In the genomic region with DNA sequence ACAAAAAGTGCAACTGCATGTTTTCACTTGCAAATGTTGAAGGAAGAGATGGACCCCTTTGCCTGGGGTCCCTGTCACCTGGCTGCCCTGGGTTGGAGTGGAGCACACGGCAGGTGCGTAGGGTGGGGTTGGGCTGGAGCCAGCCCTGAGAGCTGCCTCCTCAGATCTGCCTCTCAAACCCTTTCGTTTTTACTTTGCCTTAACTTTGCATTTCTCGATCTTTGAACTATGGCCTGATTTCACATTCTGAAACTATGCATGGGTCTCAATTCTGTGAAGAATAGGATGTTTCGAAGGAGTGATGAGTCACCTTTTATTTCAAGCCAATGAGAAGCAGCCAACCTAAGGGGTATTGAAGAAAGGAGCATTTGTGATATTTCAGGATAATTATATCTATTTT, we compare ENCODE assay signal across 8 cellular contexts.
DNase-seq lines count a peak whose midpoint lies in the region; ATAC-seq and TF ChIP-seq lines count a peak whose summit lies in the region.

No MANE protein-coding gene starts in this region.

- no peaks in the 10 kb centered on the region for H3K27me3 ChIP-seq in PC-9 (ENCODE audit: insufficient read depth, low read depth)

- no peak overlapping the region for H3K4me2 ChIP-seq in PC-9

- DNase-seq in Daoy (ENCODE audit: low read depth) = peak; percentile 28
- DNase-seq in GM19238 (ENCODE audit: insufficient read length, low spot score) = peak; percentile 37
- DNase-seq in activated T-helper 1 cell treated with anti-CD3 and anti-CD28 coated beads, Interleukin-12 subunit alpha, Interleukin-12 subunit beta, Interleukin-2, Interleukin-4 antibody, amounts not matched to agents 30 ng/mL and 10 ng/mL and 1 ng/mL, durations not matched to agents 14 hours and 24 hours and 36 hours (ENCODE audit: low spot score) = no peak
- no peak for DNase-seq in PC-9
- no peak for DNase-seq in Right ventricle myocardium superior
- DNase-seq in endothelial cell (ENCODE audit: low spot score) = no peak
- no peak for DNase-seq in NCI-H2107 treated with DMSO at 0.1 percent for 48 hours (lab: John Stamatoyannopoulos, UW; ENCODE audit: unreplicated experiment)

- H3K4me1 Mint-ChIP-seq in activated T-helper 1 cell treated with anti-CD3 and anti-CD28 coated beads, Interleukin-12 subunit alpha, Interleukin-12 subunit beta, Interleukin-2, Interleukin-4 antibody, amounts not matched to agents 30 ng/mL and 10 ng/mL and 1 ng/mL, durations not matched to agents 14 hours and 24 hours and 36 hours (ENCODE audit: low read depth) = peaks cover 76% of the 10 kb centered on the region
- peaks cover 3% of the 10 kb centered on the region for H3K4me1 Mint-ChIP-seq in endothelial cell (ENCODE audit: unreplicated experiment)

- peak; percentile 78 for ATAC-seq in HG03039 (IDR thresholded peaks at IDR 0.05; ENCODE audit: unreplicated experiment)
- no peak for ATAC-seq in Right ventricle myocardium superior (ENCODE audit: poor library complexity)

- H3K36me3 ChIP-seq in PC-9 (ENCODE audit: low read depth) = no peaks in the 10 kb centered on the region

- H3K79me2 ChIP-seq in PC-9 (ENCODE audit: low read depth) = no peaks in the 10 kb centered on the region

- intact Hi-C loops in activated T-helper 1 cell treated with anti-CD3 and anti-CD28 coated beads, Interleukin-12 subunit alpha, Interleukin-12 subunit beta, Interleukin-2, Interleukin-4 antibody, amounts not matched to agents 30 ng/mL and 10 ng/mL and 1 ng/mL, durations not matched to agents 14 hours and 24 hours and 36 hours (cut with micrococcal nuclease) = loop anchor here (1.0 to 5.0 kb wide), 4 partner anchors 18 to 342 kb away; a partner anchor contains a TSS
- intact Hi-C loops in PC-9 (cut with micrococcal nuclease; ENCODE audit: unreplicated experiment) (no loop called here), Right ventricle myocardium superior (cut with DNase I) (no loop called here)

- H3K4me1 ChIP-seq in PC-9 (replicated peaks; ENCODE audit: insufficient read depth) = peaks cover 8% of the 10 kb centered on the region; the same call in 1 of the 2 replicates

- no peaks in the 10 kb centered on the region for H4K20me1 ChIP-seq in PC-9 (ENCODE audit: insufficient read depth)

- H3K27ac ChIP-seq in PC-9 = no peak overlapping the region

- H3K27me3 Mint-ChIP-seq in activated T-helper 1 cell treated with anti-CD3 and anti-CD28 coated beads, Interleukin-12 subunit alpha, Interleukin-12 subunit beta, Interleukin-2, Interleukin-4 antibody, amounts not matched to agents 30 ng/mL and 10 ng/mL and 1 ng/mL, durations not matched to agents 14 hours and 24 hours and 36 hours (ENCODE audit: insufficient read depth) = peaks cover 19% of the 10 kb centered on the region
- H3K27me3 Mint-ChIP-seq in endothelial cell (ENCODE audit: unreplicated experiment) = peaks cover 2% of the 10 kb centered on the region

- peak overlapping the region; percentile 32 for H3K27ac Mint-ChIP-seq in activated T-helper 1 cell treated with anti-CD3 and anti-CD28 coated beads, Interleukin-12 subunit alpha, Interleukin-12 subunit beta, Interleukin-2, Interleukin-4 antibody, amounts not matched to agents 30 ng/mL and 10 ng/mL and 1 ng/mL, durations not matched to agents 14 hours and 24 hours and 36 hours
- H3K27ac Mint-ChIP-seq in endothelial cell (ENCODE audit: unreplicated experiment) = no peak overlapping the region

- H3F3A ChIP-seq in PC-9 (ENCODE audit: insufficient read depth, low read depth) = no peaks in the 10 kb centered on the region; the same call in 1 of the 2 replicates

- no peak overlapping the region for H2AFZ ChIP-seq in PC-9

- TF ChIP-seq CTCF in PC-9 (conservative IDR thresholded peaks at IDR 0.05) = no peak
- TF ChIP-seq CTCF in endothelial cell (IDR thresholded peaks at IDR 0.05; ENCODE audit: unreplicated experiment) = no peak

- H3K4me3 ChIP-seq in PC-9 = no peak overlapping the region

- no peaks in the 10 kb centered on the region for H3K9me2 ChIP-seq in PC-9 (ENCODE audit: insufficient read depth)

- no peaks in the 10 kb centered on the region for H3K9me3 Mint-ChIP-seq in activated T-helper 1 cell treated with anti-CD3 and anti-CD28 coated beads, Interleukin-12 subunit alpha, Interleukin-12 subunit beta, Interleukin-2, Interleukin-4 antibody, amounts not matched to agents 30 ng/mL and 10 ng/mL and 1 ng/mL, durations not matched to agents 14 hours and 24 hours and 36 hours
- no peaks in the 10 kb centered on the region for H3K9me3 Mint-ChIP-seq in endothelial cell (ENCODE audit: unreplicated experiment)

- peak overlapping the region; percentile 48 for H3K4me3 Mint-ChIP-seq in activated T-helper 1 cell treated with anti-CD3 and anti-CD28 coated beads, Interleukin-12 subunit alpha, Interleukin-12 subunit beta, Interleukin-2, Interleukin-4 antibody, amounts not matched to agents 30 ng/mL and 10 ng/mL and 1 ng/mL, durations not matched to agents 14 hours and 24 hours and 36 hours
- no peak overlapping the region for H3K4me3 Mint-ChIP-seq in endothelial cell (ENCODE audit: unreplicated experiment)

- peaks cover 3% of the 10 kb centered on the region for H3K36me3 Mint-ChIP-seq in activated T-helper 1 cell treated with anti-CD3 and anti-CD28 coated beads, Interleukin-12 subunit alpha, Interleukin-12 subunit beta, Interleukin-2, Interleukin-4 antibody, amounts not matched to agents 30 ng/mL and 10 ng/mL and 1 ng/mL, durations not matched to agents 14 hours and 24 hours and 36 hours (ENCODE audit: low read depth)
- peaks cover 4% of the 10 kb centered on the region for H3K36me3 Mint-ChIP-seq in endothelial cell (ENCODE audit: low read depth, unreplicated experiment)

- no TSS peak for BruUV-seq in PC-9 (replicated peaks; lab: Mats Ljungman, UMichigan)

- H3K9me3 ChIP-seq in PC-9 (ENCODE audit: insufficient read depth, low read depth) = no peaks in the 10 kb centered on the region

- CTCF ChIA-PET in PC-9 (lab: Charles Lee) = no interaction called here

- POLR2A ChIA-PET in PC-9 (lab: Charles Lee; ENCODE audit: unreplicated experiment) = interaction anchor here (0.6 kb wide), 1 partner anchor 1394 kb away, joined by 3 read pairs; no protein-coding TSS in a partner anchor

Comparison
In these comparisons a context has a peak if more than half of its experiments do, and no peak if none do; other contexts are left out.
1. DNase-seq: peak in Daoy (single experiment) and GM19238 (single experiment); none in activated T-helper 1 cell treated with anti-CD3 and anti-CD28 coated beads, Interleukin-12 subunit alpha, Interleukin-12 subunit beta, Interleukin-2, Interleukin-4 antibody, amounts not matched to agents 30 ng/mL and 10 ng/mL and 1 ng/mL, durations not matched to agents 14 hours and 24 hours and 36 hours (single experiment), PC-9 (0 of 2), Right ventricle myocardium superior (single experiment), endothelial cell (single experiment) and NCI-H2107 treated with DMSO at 0.1 percent for 48 hours (single experiment).